Comparison of ENCODE assay signal across 29 cellular contexts in genomic region chr9:85863875-85864274, GRCh38.
"Had no signal": no experiment of that assay in that cellular context is flagged by ENCODE, and none has a peak within 500 bp of the region (broad histone marks: within the 10 kb centered on the region; RNA-seq: fewer than 3 reads in every experiment).

No MANE protein-coding gene starts in this region.

- H3K9ac ChIP-seq: neural progenitor cell, parathyroid adenoma had no signal

- H3K27me3 ChIP-seq: neural progenitor cell, ovary, right lobe of liver, sigmoid colon, suprapubic skin, thyroid gland, tibial nerve, upper lobe of left lung, vagina had no signal

- H3K4me3 Mint-ChIP-seq: natural killer cell; nephron; neural progenitor cell; stimulated activated memory B cell treated with anti-CD40 and anti-IgM and Interleukin-4, amounts not matched to agents 10 μg/mL and 1 μg/mL and 100 μg/mL, for 72 hours; stimulated activated naive CD8-positive, alpha-beta T cell treated with anti-CD3 and anti-CD28 coated beads, Interleukin-15, amount 100 ng/mL, for 72 hours had no signal

- H3K4me3 ChIP-seq: neural progenitor cell, ovary, psoas muscle, right lobe of liver, sigmoid colon, suprapubic skin, thoracic aorta, thyroid gland, tibial nerve, upper lobe of left lung, vagina had no signal

- H3K27ac ChIP-seq: neural progenitor cell, ovary, parathyroid adenoma, psoas muscle, right lobe of liver, sigmoid colon, suprapubic skin, thoracic aorta, thyroid gland, tibial nerve, upper lobe of left lung, vagina had no signal

- H3K27me3 Mint-ChIP-seq: progenitor cell of endocrine pancreas; stimulated activated memory B cell treated with anti-CD40 and anti-IgM and Interleukin-4, amounts not matched to agents 10 μg/mL and 1 μg/mL and 100 μg/mL, for 72 hours; stimulated activated naive CD8-positive, alpha-beta T cell treated with anti-CD3 and anti-CD28 coated beads, Interleukin-15, amount 100 ng/mL, for 72 hours had no signal

- H3K4me1 ChIP-seq: neural progenitor cell, right lobe of liver, sigmoid colon, suprapubic skin, thyroid gland, tibial nerve, upper lobe of left lung, vagina had no signal

- H3K79me2 ChIP-seq: parathyroid adenoma had no signal

- H3K9me3 Mint-ChIP-seq: natural killer cell had no signal

- ATAC-seq: psoas muscle; right cardiac atrium; right lobe of liver; stimulated activated memory B cell treated with anti-CD40 and anti-IgM and Interleukin-4, amounts not matched to agents 10 μg/mL and 1 μg/mL and 100 μg/mL, for 72 hours; stimulated activated naive CD8-positive, alpha-beta T cell treated with anti-CD3 and anti-CD28 coated beads, Interleukin-15, amount 100 ng/mL, for 72 hours; stimulated activated naive CD8-positive, alpha-beta T cell treated with anti-CD3 and anti-CD28 coated beads, Interleukin-15, Interleukin-2, amounts not matched to agents 100 U/mL and 50 U/mL, for 24 hours had no signal

- H2AFZ ChIP-seq: neural progenitor cell, parathyroid adenoma had no signal

- H3K4me2 ChIP-seq: neural progenitor cell had no signal

- H3K27ac Mint-ChIP-seq: nephron; neural progenitor cell; progenitor cell of endocrine pancreas; stimulated activated memory B cell treated with anti-CD40 and anti-IgM and Interleukin-4, amounts not matched to agents 10 μg/mL and 1 μg/mL and 100 μg/mL, for 72 hours; stimulated activated naive CD8-positive, alpha-beta T cell treated with anti-CD3 and anti-CD28 coated beads, Interleukin-15, amount 100 ng/mL, for 72 hours had no signal

- DNase-seq: natural killer cell; occipital lobe; ovary; posterior cingulate gyrus; psoas muscle; right cardiac atrium; right lobe of liver; sigmoid colon; small intestine; stimulated activated CD4-positive, alpha-beta T cell treated with anti-CD3 and anti-CD28 coated beads, Interleukin-15, amount 100 ng/mL, for 24 hours; stimulated activated CD4-positive, alpha-beta T cell treated with anti-CD3 and anti-CD28 coated beads, Interleukin-4, amount 100 ng/mL, for 1 hour; stimulated activated CD4-positive, alpha-beta T cell treated with anti-CD3 and anti-CD28 coated beads, Interleukin-4, amount 100 ng/mL, for 4 hours; stimulated activated CD8-positive, alpha-beta memory T cell treated with anti-CD3 and anti-CD28 coated beads, Interleukin-4, amount 100 ng/mL, for 48 hours; stimulated activated naive CD4-positive, alpha-beta T cell; stimulated activated naive CD8-positive, alpha-beta T cell treated with anti-CD3 and anti-CD28 coated beads, Interleukin-15, amount 100 ng/mL, for 72 hours; stimulated activated naive CD8-positive, alpha-beta T cell treated with anti-CD3 and anti-CD28 coated beads, Interleukin-15, Interleukin-2, amounts not matched to agents 100 U/mL and 50 U/mL, for 24 hours; substantia nigra; thyroid gland; trophoblast cell; upper lobe of left lung had no signal

- H3K36me3 ChIP-seq: neural progenitor cell, ovary, right lobe of liver, suprapubic skin, thyroid gland, vagina had no signal

- H3K9me3 ChIP-seq: ovary, psoas muscle, right lobe of liver, sigmoid colon, thoracic aorta, thyroid gland, tibial nerve, upper lobe of left lung, vagina had no signal

- H3K4me1 Mint-ChIP-seq: nephron; neural progenitor cell; stimulated activated memory B cell treated with anti-CD40 and anti-IgM and Interleukin-4, amounts not matched to agents 10 μg/mL and 1 μg/mL and 100 μg/mL, for 72 hours had no signal
